In the genomic region with DNA sequence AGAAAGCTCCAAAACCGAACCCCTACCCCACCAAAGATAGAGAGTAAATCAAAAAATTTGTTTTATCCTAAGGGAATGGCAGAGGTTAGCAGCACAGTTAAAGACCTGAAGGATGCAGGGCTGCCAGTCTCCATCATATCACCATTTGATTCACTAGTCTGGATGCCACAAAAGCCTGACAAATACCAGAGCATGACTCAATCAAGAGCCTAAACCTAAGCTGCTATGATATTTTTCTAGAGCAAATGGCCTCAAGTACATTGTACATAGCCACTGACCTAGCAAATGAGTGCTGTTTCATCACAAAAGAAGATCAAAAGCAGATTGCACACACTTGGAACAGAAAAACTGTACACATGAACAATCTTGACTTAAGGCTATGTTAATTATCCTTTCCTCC, we compare ENCODE assay signal across 12 cellular contexts.
"Had no signal": no experiment of that assay in that cellular context is flagged by ENCODE, and none has a peak within 500 bp of the region (broad histone marks: within the 10 kb centered on the region; RNA-seq: fewer than 3 reads in every experiment).

No MANE protein-coding gene starts in this region.

- DNase-seq: activated naive CD4-positive, alpha-beta T cell treated with Interleukin-2 at 50 U/mL for 16 hours; activated T-cell treated with anti-CD3 and anti-CD28 coated beads for 4 hours; erythroblast; lower lobe of right lung; right lobe of liver; spleen; T-helper 9 cell had no signal

- H3K9me3 ChIP-seq: ascending aorta, lower lobe of right lung, prostate gland, right lobe of liver, spleen, suprapubic skin had no signal

- H3K27me3 ChIP-seq: ascending aorta, cardiac muscle cell, right lobe of liver, suprapubic skin had no signal

- ATAC-seq: activated CD4-positive, CD25-positive, alpha-beta regulatory T cell treated with anti-CD3 and anti-CD28 coated beads, Interleukin-2, amount 50 U/mL, for 24 hours; lower lobe of right lung; right lobe of liver had no signal

- H3K36me3 ChIP-seq: ascending aorta, cardiac muscle cell, lower lobe of right lung, prostate gland, right lobe of liver, spleen, suprapubic skin had no signal

- H3K27ac ChIP-seq: ascending aorta, cardiac muscle cell, lower lobe of right lung, prostate gland, right lobe of liver, spleen, suprapubic skin had no signal

- H3K4me3 ChIP-seq: ascending aorta, cardiac muscle cell, lower lobe of right lung, prostate gland, right lobe of liver, spleen, suprapubic skin had no signal

- H3K4me1 ChIP-seq: prostate gland, right lobe of liver, suprapubic skin had no signal
